8 cellular contexts compared by ENCODE assay signal in the genomic region with DNA sequence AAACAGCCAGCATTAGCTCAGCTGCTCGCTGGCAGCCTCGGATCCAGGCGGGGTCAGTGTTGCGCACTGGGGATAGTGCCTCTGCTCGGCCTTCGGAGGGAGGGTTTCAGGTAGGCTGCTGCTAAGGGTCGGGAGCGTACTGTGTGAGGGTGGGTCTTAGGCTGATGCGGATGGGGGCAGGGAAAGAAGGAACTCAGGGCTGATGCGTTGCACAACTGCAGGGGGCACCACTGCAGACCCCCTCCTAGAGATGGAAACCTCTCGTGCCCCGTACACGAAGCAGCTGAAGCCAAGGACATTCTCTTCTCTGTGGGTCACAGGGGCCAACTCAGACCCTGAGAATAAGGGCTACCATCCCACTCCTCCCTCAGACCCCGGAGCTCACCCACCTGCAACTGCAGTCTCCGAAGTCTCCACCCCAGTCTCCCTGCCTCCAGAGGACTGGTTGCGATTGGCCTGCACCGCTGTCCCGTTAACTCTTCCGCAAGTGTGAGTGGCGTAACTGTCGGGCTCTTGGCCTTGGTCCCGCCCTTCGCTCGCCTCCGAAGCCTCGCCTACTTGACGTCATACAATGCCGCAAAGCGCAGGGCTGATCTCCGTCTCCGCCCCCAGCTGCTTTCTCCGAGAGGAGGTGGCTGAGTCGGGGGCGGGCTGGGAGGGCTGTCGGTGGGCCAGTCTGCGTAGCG. TPM values are rescaled to one million over a fixed set of nuclear protein-coding genes. Genes with fewer than 3 reads are reported as not detected.
DNase-seq lines count a peak whose midpoint lies in the region; ATAC-seq and TF ChIP-seq lines count a peak whose summit lies in the region.

A gene with protein sequence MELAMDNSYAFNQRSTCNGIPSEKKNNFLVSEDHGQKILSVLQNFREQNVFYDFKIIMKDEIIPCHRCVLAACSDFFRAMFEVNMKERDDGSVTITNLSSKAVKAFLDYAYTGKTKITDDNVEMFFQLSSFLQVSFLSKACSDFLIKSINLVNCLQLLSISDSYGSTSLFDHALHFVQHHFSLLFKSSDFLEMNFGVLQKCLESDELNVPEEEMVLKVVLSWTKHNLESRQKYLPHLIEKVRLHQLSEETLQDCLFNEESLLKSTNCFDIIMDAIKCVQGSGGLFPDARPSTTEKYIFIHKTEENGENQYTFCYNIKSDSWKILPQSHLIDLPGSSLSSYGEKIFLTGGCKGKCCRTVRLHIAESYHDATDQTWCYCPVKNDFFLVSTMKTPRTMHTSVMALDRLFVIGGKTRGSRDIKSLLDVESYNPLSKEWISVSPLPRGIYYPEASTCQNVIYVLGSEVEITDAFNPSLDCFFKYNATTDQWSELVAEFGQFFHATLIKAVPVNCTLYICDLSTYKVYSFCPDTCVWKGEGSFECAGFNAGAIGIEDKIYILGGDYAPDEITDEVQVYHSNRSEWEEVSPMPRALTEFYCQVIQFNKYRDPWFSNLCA (minus strand): TSS at position 425 of the 686 bp plus-strand sequence. CDS start 18,250 bp downstream, outside the sequence.

- no peaks in the 10 kb centered on the region for H3K27me3 Mint-ChIP-seq in CD8-positive, alpha-beta T cell (ENCODE audit: low read depth)
- no peaks in the 10 kb centered on the region for H3K27me3 Mint-ChIP-seq in activated CD4-positive, alpha-beta memory T cell treated with anti-CD3 and anti-CD28 coated beads, Interleukin-2, amount 10 ng/mL, durations not matched to agents 7 days and 5 days

- peak; percentile 97 to 99 (median 98) for DNase-seq in CD8-positive, alpha-beta T cell
- peak; percentile 96 to 99 for DNase-seq in HL-60 (ENCODE audit: low read depth in 1 of 2, low spot score in 1 of 2)
- DNase-seq in NCI-H82 treated with DMSO at 0.1 percent for 48 hours (lab: John Stamatoyannopoulos, UW; ENCODE audit: unreplicated experiment) = peak; percentile 93
- DNase-seq in activated CD4-positive, alpha-beta memory T cell treated with anti-CD3 and anti-CD28 coated beads, Interleukin-2, amount 10 ng/mL, durations not matched to agents 7 days and 5 days = peak; percentile 99
- peak; percentile 99 for DNase-seq in right lobe of liver
- DNase-seq in stimulated activated CD4-positive, alpha-beta T cell treated with anti-CD3 and anti-CD28 coated beads, Interleukin-4, amount 100 ng/mL, for 24 hours = peak; percentile 99

- peak; percentile 91 for ATAC-seq in CD8-positive, alpha-beta T cell
- ATAC-seq in GM19463 (IDR thresholded peaks at IDR 0.05; ENCODE audit: unreplicated experiment) (peak; percentile 89), right lobe of liver (peak; percentile 94 to 97 (median 94))

- no peaks in the 10 kb centered on the region for H3K9me3 ChIP-seq in CD8-positive, alpha-beta T cell (ENCODE audit: low read length)
- H3K9me3 ChIP-seq in duodenal mucosa (ENCODE audit: control insufficient read depth in 1 of 2, low read length in 2 of 2) (no peaks in the 10 kb centered on the region), right lobe of liver (no peaks in the 10 kb centered on the region)

- peaks cover 48% of the 10 kb centered on the region for H3K4me1 ChIP-seq in CD8-positive, alpha-beta T cell (ENCODE audit: insufficient read depth, low read length)
- H3K4me1 ChIP-seq in duodenal mucosa (ENCODE audit: control insufficient read depth in 1 of 2, insufficient read depth in 2 of 2, low read length in 2 of 2) (peaks cover 17 to 21% of the 10 kb centered on the region in 2 donors), right lobe of liver (peaks cover 0 to 12% (median 2%) of the 10 kb centered on the region in 4 donors)

- H3K36me3 ChIP-seq in CD8-positive, alpha-beta T cell (ENCODE audit: insufficient read depth, low read length) = no peaks in the 10 kb centered on the region
- H3K36me3 ChIP-seq in duodenal mucosa (ENCODE audit: control insufficient read depth in 1 of 2, insufficient read depth in 2 of 2, low read length in 2 of 2) = peaks cover 9 to 18% of the 10 kb centered on the region in 2 donors
- H3K36me3 ChIP-seq in right lobe of liver = peaks cover 0 to 11% (median 4%) of the 10 kb centered on the region in 4 donors

- H3K9me3 Mint-ChIP-seq in CD8-positive, alpha-beta T cell = no peaks in the 10 kb centered on the region
- H3K9me3 Mint-ChIP-seq in activated CD4-positive, alpha-beta memory T cell treated with anti-CD3 and anti-CD28 coated beads, Interleukin-2, amount 10 ng/mL, durations not matched to agents 7 days and 5 days = no peaks in the 10 kb centered on the region

- H3K27me3 ChIP-seq in CD8-positive, alpha-beta T cell (ENCODE audit: insufficient read depth, low read length) = no peaks in the 10 kb centered on the region
- H3K27me3 ChIP-seq in HL-60 (ENCODE audit: insufficient read depth, poor library complexity, severe bottlenecking) (no peaks in the 10 kb centered on the region), duodenal mucosa (ENCODE audit: control insufficient read depth in 1 of 2, insufficient read depth in 2 of 2, low read length in 2 of 2) (no peaks in the 10 kb centered on the region), right lobe of liver (no peaks in the 10 kb centered on the region)

- peak within 1 kb of the TSS; percentile 88 for H3K4me3 ChIP-seq in CD8-positive, alpha-beta T cell (ENCODE audit: low read depth, low read length)
- H3K4me3 ChIP-seq in HL-60 (replicated peaks; ENCODE audit: insufficient read depth, low read length) (peak within 1 kb of the TSS; percentile 97), duodenal mucosa (ENCODE audit: low read depth in 1 of 2, low read length in 2 of 2) (peak within 1 kb of the TSS; percentile 94 to 98), right lobe of liver (peak within 1 kb of the TSS; percentile 63 to 80 (median 73))

- CTCF ChIA-PET in CD8-positive, alpha-beta T cell (lab: Charles Lee) = interaction anchor here (0.9 to 1.7 kb wide), 2 partner anchors 31 to 161 kb away, joined by 3 to 5 read pairs; no protein-coding TSS in a partner anchor
- CTCF ChIA-PET in activated CD4-positive, alpha-beta memory T cell treated with anti-CD3 and anti-CD28 coated beads, Interleukin-2, amount 10 ng/mL, durations not matched to agents 7 days and 5 days (lab: Charles Lee) = interaction anchor here (0.9 to 2.2 kb wide), 11 partner anchors 8 to 57 kb away, joined by 3 to 8 read pairs (median 4); a partner anchor contains a TSS

- TF ChIP-seq CTCF in CD8-positive, alpha-beta T cell (IDR thresholded peaks at IDR 0.05) = peak; percentile 62
- peak; percentile 21 for TF ChIP-seq CTCF in HL-60 (IDR thresholded peaks at IDR 0.05; ENCODE audit: insufficient read depth, low read length)
- peak in 3 of 4 donors; percentile 24 to 38 (median 24) for TF ChIP-seq CTCF in right lobe of liver (IDR thresholded peaks at IDR 0.05)

- POLR2A ChIA-PET in CD8-positive, alpha-beta T cell (lab: Charles Lee) = interaction anchor here (0.9 to 2.1 kb wide), 4 partner anchors 9 to 56 kb away, joined by 3 to 11 read pairs (median 4); a partner anchor contains a TSS
- POLR2A ChIA-PET in activated CD4-positive, alpha-beta memory T cell treated with anti-CD3 and anti-CD28 coated beads, Interleukin-2, amount 10 ng/mL, durations not matched to agents 7 days and 5 days (lab: Charles Lee) = interaction anchor here (0.6 to 2.2 kb wide), 7 partner anchors 9 to 54 kb away, joined by 3 to 17 read pairs (median 4); a partner anchor contains a TSS

- H3K9ac ChIP-seq in duodenal mucosa (ENCODE audit: low read depth in 1 of 2, low read length in 2 of 2) = peak within 1 kb of the TSS; percentile 93 to 99

- peak within 1 kb of the TSS; percentile 99 for H3K27ac Mint-ChIP-seq in CD8-positive, alpha-beta T cell
- peak within 1 kb of the TSS; percentile 91 for H3K27ac Mint-ChIP-seq in activated CD4-positive, alpha-beta memory T cell treated with anti-CD3 and anti-CD28 coated beads, Interleukin-2, amount 10 ng/mL, durations not matched to agents 7 days and 5 days

- H3K27ac ChIP-seq in CD8-positive, alpha-beta T cell (ENCODE audit: low read depth, low read length) = peak within 1 kb of the TSS; percentile 87
- H3K27ac ChIP-seq in HL-60 (replicated peaks) (peak within 1 kb of the TSS; percentile 92), duodenal mucosa (ENCODE audit: low read depth, low read length) (peak within 1 kb of the TSS; percentile 95), right lobe of liver (peak within 1 kb of the TSS; percentile 93 to 97 (median 96))

- intact Hi-C loops in CD8-positive, alpha-beta T cell (cut with DNase I, micrococcal nuclease) = loop anchor here (1.0 to 10.0 kb wide), 7 partner anchors 10 to 1490 kb away; a partner anchor contains a TSS
- intact Hi-C loops in right lobe of liver (cut with DNase I) = no loop called here

- peaks cover 69% of the 10 kb centered on the region for H3K4me1 Mint-ChIP-seq in CD8-positive, alpha-beta T cell (ENCODE audit: low read depth)
- H3K4me1 Mint-ChIP-seq in activated CD4-positive, alpha-beta memory T cell treated with anti-CD3 and anti-CD28 coated beads, Interleukin-2, amount 10 ng/mL, durations not matched to agents 7 days and 5 days = peaks cover 47% of the 10 kb centered on the region

- peak; percentile 71 for TF ChIP-seq POLR2A in right lobe of liver (IDR thresholded peaks at IDR 0.05)

- peaks cover 39% of the 10 kb centered on the region for H3K36me3 Mint-ChIP-seq in CD8-positive, alpha-beta T cell
- H3K36me3 Mint-ChIP-seq in activated CD4-positive, alpha-beta memory T cell treated with anti-CD3 and anti-CD28 coated beads, Interleukin-2, amount 10 ng/mL, durations not matched to agents 7 days and 5 days (ENCODE audit: low read depth) = peaks cover 32% of the 10 kb centered on the region

- 0% methylated on average over 13 of the region's 37 CpGs for WGBS in right lobe of liver (ENCODE audit: insufficient coverage, low coverage, low lambda C conversion rate, missing lambda C conversion rate)

- peak within 1 kb of the TSS; percentile 98 for H3K4me3 Mint-ChIP-seq in CD8-positive, alpha-beta T cell
- H3K4me3 Mint-ChIP-seq in activated CD4-positive, alpha-beta memory T cell treated with anti-CD3 and anti-CD28 coated beads, Interleukin-2, amount 10 ng/mL, durations not matched to agents 7 days and 5 days = peak within 1 kb of the TSS; percentile 91

RNA-seq across cellular contexts. Expression of the gene that starts here (rescaled TPM):
- total RNA-seq in CD8-positive, alpha-beta T cell = 1 to 10 TPM; 3.3 to 6.7 TPM
- 10 to 100 TPM in 1 of 2 experiments, 1 to 10 TPM in 1; 9.2 to 11.6 TPM for total RNA-seq in activated CD4-positive, alpha-beta memory T cell treated with anti-CD3 and anti-CD28 coated beads, Interleukin-2, amount 10 ng/mL, durations not matched to agents 7 days and 5 days
- total RNA-seq in right lobe of liver = 1 to 10 TPM; 1.9 to 5.0 (median 2.6) TPM

Comparison
In these comparisons a context has a peak if more than half of its experiments do, and no peak if none do; other contexts are left out.
1. Peak in every context shown above with its lines: DNase-seq, ATAC-seq, H3K4me3 ChIP-seq and H3K27ac ChIP-seq.
2. intact Hi-C loops: an anchor here in CD8-positive, alpha-beta T cell (1.0 to 10.0 kb wide); none called in right lobe of liver.